13 cellular contexts compared by ENCODE assay signal in the genomic region with DNA sequence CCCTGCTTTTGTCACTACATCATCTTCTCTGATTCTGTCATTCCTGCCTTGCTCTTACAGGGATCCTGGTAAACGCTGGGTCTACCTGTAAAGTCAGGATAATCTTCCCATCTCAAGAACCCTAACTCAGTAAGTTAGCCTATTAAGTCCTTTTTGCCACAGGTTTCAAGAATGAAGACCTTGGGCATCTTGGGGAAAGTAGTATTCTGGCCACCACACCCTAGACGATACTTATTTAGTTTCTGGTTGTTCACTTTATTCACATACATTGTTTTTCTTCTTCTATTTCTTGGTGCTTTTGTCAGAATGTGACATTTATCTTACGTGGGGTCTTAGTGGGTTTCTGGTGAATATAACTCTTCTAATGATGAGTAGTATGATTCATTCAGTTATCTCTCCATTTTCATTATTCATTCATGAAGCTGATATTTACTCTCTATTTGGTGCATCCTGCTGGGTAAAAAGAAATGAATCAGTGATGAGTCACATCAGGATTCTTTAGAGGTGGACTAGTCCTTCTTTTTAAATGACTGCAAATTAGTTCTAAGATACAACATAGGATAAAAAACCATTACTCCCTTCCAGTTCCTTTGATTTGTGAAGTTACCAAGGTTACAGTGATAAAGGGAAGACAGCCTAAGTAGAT.
A peak's percentile ranks its signal among the peaks of the same experiment; 100 is the strongest.
DNase-seq lines count a peak whose midpoint lies in the region; ATAC-seq, FAIRE-seq and TF ChIP-seq lines count a peak whose summit lies in the region.
"Had no signal": no experiment of that assay in that cellular context is flagged by ENCODE, and none has a peak within 500 bp of the region (broad histone marks: within the 10 kb centered on the region; RNA-seq: fewer than 3 reads in every experiment).

No MANE protein-coding gene starts in this region.

- H3K4me3 ChIP-seq in breast epithelium, result no peak overlapping the region
- H3K4me3 ChIP-seq in RWPE2 (ENCODE audit: severe bottlenecking), result no peak overlapping the region
- no peak overlapping the region for H3K4me3 ChIP-seq in epithelial cell of esophagus (ENCODE audit: low read length)
- no peak overlapping the region for H3K4me3 ChIP-seq in pancreas
- H3K4me3 ChIP-seq: tibial nerve had no signal

- POLR2A ChIA-PET in MCF 10A (lab: Yijun Ruan, JAX), result interaction anchor here (0.7 to 1.0 kb wide), 2 partner anchors 9 to 45 kb away, joined by 3 read pairs; no protein-coding TSS in a partner anchor

- H3K27me3 Mint-ChIP-seq in MCF 10A (ENCODE audit: insufficient read depth, unreplicated experiment), result no peaks in the 10 kb centered on the region
- H3K27me3 Mint-ChIP-seq: activated naive CD4-positive, alpha-beta T cell treated with anti-CD3 and anti-CD28 coated beads, Interleukin-2, amount 10 ng/mL, durations not matched to agents 7 days and 5 days had no signal

- ATAC-seq in RWPE2 (ENCODE audit: low read depth) (peak; percentile 93), pancreas (no peak)
- ATAC-seq: left ventricle myocardium superior had no signal

- BruUV-seq in MCF 10A (replicated peaks; lab: Mats Ljungman, UMichigan), result no TSS peak

- no peaks in the 10 kb centered on the region for H3K36me3 Mint-ChIP-seq in MCF 10A (ENCODE audit: insufficient read depth, unreplicated experiment)
- H3K36me3 Mint-ChIP-seq: activated naive CD4-positive, alpha-beta T cell treated with anti-CD3 and anti-CD28 coated beads, Interleukin-2, amount 10 ng/mL, durations not matched to agents 7 days and 5 days had no signal

- intact Hi-C loops in MCF 10A (cut with micrococcal nuclease) (no loop called here), breast epithelium (cut with DNase I; ENCODE audit: low total_unique reads) (no loop called here), pancreas (cut with DNase I) (no loop called here)

- H3K27me3 ChIP-seq in breast epithelium, result no peaks in the 10 kb centered on the region
- no peaks in the 10 kb centered on the region for H3K27me3 ChIP-seq in RWPE2 (ENCODE audit: insufficient read depth, poor library complexity, severe bottlenecking)
- no peaks in the 10 kb centered on the region for H3K27me3 ChIP-seq in pancreas
- H3K27me3 ChIP-seq: tibial nerve had no signal

- H3K4me3 Mint-ChIP-seq in MCF 10A (ENCODE audit: unreplicated experiment), result no peak overlapping the region
- H3K4me3 Mint-ChIP-seq: activated naive CD4-positive, alpha-beta T cell treated with anti-CD3 and anti-CD28 coated beads, Interleukin-2, amount 10 ng/mL, durations not matched to agents 7 days and 5 days; B cell had no signal

- DNase-seq in MCF 10A (ENCODE audit: unreplicated experiment), result peak; percentile 66
- no peak for DNase-seq in breast epithelium (ENCODE audit: low spot score in 2 of 2)
- no peak for DNase-seq in RWPE2 (ENCODE audit: low spot score)
- DNase-seq in epithelial cell of esophagus (ENCODE audit: low read depth), result peak; percentile 78
- peak; percentile 13 for DNase-seq in urothelium cell line (ENCODE audit: low spot score)
- DNase-seq in pancreas, result no peak
- no peak for DNase-seq in cerebellum (ENCODE audit: low spot score)
- no peak for DNase-seq in COR-L47 (lab: John Stamatoyannopoulos, UW)
- DNase-seq: activated naive CD4-positive, alpha-beta T cell treated with anti-CD3 and anti-CD28 coated beads, Interleukin-2, amount 10 ng/mL, durations not matched to agents 7 days and 5 days; left ventricle myocardium superior; NCI-H187 treated with DMSO at 0.1 percent for 48 hours had no signal

- H3K9me3 ChIP-seq in breast epithelium (no peaks in the 10 kb centered on the region), RWPE2 (ENCODE audit: severe bottlenecking) (no peaks in the 10 kb centered on the region), pancreas (no peaks in the 10 kb centered on the region)

- CTCF ChIA-PET in MCF 10A (lab: Yijun Ruan, JAX), result no interaction called here

- H3K4me1 Mint-ChIP-seq in MCF 10A (ENCODE audit: insufficient read depth, unreplicated experiment), result peaks cover 20% of the 10 kb centered on the region
- H3K4me1 Mint-ChIP-seq: B cell had no signal

- TF ChIP-seq CTCF in MCF 10A (IDR thresholded peaks at IDR 0.05; ENCODE audit: unreplicated experiment), result no peak
- no peak for TF ChIP-seq CTCF in breast epithelium (IDR thresholded peaks at IDR 0.05)
- TF ChIP-seq CTCF in RWPE2 (IDR thresholded peaks at IDR 0.05; ENCODE audit: poor library complexity, severe bottlenecking), result no peak
- no peak for TF ChIP-seq CTCF in epithelial cell of esophagus (IDR thresholded peaks at IDR 0.05; ENCODE audit: insufficient read depth, low read depth, low read length, missing control alignments)
- no peak for TF ChIP-seq CTCF in pancreas (IDR thresholded peaks at IDR 0.05)

- H3K36me3 ChIP-seq in breast epithelium, result no peaks in the 10 kb centered on the region
- no peaks in the 10 kb centered on the region for H3K36me3 ChIP-seq in RWPE2 (ENCODE audit: low read depth)
- H3K36me3 ChIP-seq in pancreas, result no peaks in the 10 kb centered on the region
- H3K36me3 ChIP-seq: tibial nerve had no signal

- FAIRE-seq in urothelium cell line (lab: Jason Lieb, UNC), result no peak
- FAIRE-seq in pancreas (lab: Jason Lieb, UNC), result no peak

- no peak overlapping the region for H3K27ac ChIP-seq in breast epithelium
- H3K27ac ChIP-seq in RWPE2 (ENCODE audit: poor library complexity, severe bottlenecking), result peak overlapping the region; percentile 17
- H3K27ac ChIP-seq in pancreas, result no peak overlapping the region
- H3K27ac ChIP-seq: tibial nerve had no signal

- H3K27ac Mint-ChIP-seq in MCF 10A (ENCODE audit: low read depth, unreplicated experiment), result no peak overlapping the region
- H3K27ac Mint-ChIP-seq: activated naive CD4-positive, alpha-beta T cell treated with anti-CD3 and anti-CD28 coated beads, Interleukin-2, amount 10 ng/mL, durations not matched to agents 7 days and 5 days; B cell had no signal

- no peaks in the 10 kb centered on the region for H3K9me3 Mint-ChIP-seq in MCF 10A (ENCODE audit: unreplicated experiment)
- H3K9me3 Mint-ChIP-seq: activated naive CD4-positive, alpha-beta T cell treated with anti-CD3 and anti-CD28 coated beads, Interleukin-2, amount 10 ng/mL, durations not matched to agents 7 days and 5 days had no signal

- no peak for TF ChIP-seq POLR2A in breast epithelium (IDR thresholded peaks at IDR 0.05)

- WGBS in pancreas, 2 donors, result 66 to 79% methylated on average over 3 of the region's 3 CpGs

- H3K4me1 ChIP-seq in breast epithelium, result no peaks in the 10 kb centered on the region
- H3K4me1 ChIP-seq in RWPE2 (ENCODE audit: insufficient read depth, poor library complexity, severe bottlenecking), result peaks cover 11% of the 10 kb centered on the region
- no peaks in the 10 kb centered on the region for H3K4me1 ChIP-seq in pancreas
- H3K4me1 ChIP-seq: tibial nerve had no signal

Comparison
In these comparisons a context has a peak if more than half of its experiments do, and no peak if none do; other contexts are left out.
1. DNase-seq: peak in MCF 10A (single experiment), epithelial cell of esophagus (single experiment) and urothelium cell line (single experiment); none in breast epithelium (0 of 2), RWPE2 (single experiment), pancreas (0 of 6), cerebellum (single experiment) and COR-L47 (single experiment).